13 cellular contexts compared by ENCODE assay signal in the genomic region with DNA sequence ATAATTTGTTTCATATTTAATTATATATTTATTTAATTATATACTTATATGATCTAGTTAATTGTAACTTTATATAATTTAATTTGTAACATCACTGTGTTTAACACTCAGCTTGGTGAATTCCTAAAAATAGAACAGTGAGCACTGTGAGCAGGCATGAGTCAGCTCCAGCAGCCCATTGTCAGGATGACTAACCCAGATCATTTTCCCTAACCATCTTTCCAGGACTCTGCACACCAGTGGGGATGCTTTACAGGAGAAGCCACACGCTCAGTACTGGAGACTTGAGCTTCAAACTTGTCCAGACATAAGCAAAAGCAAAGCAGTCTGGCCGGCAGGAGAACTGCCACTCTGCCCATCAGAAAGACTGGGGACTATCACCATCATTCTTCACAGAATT.
A peak's percentile ranks its signal among the peaks of the same experiment; 100 is the strongest.
DNase-seq lines count a peak whose midpoint lies in the region; ATAC-seq and TF ChIP-seq lines count a peak whose summit lies in the region.
"Had no signal": no experiment of that assay in that cellular context is flagged by ENCODE, and none has a peak within 500 bp of the region (broad histone marks: within the 10 kb centered on the region; RNA-seq: fewer than 3 reads in every experiment).

No MANE protein-coding gene starts in this region.

- DNase-seq in A673 (ENCODE audit: low spot score), result peak; percentile 13
- DNase-seq in HK-2 (ENCODE audit: unreplicated experiment), result peak; percentile 30
- DNase-seq in astrocyte of the spinal cord (ENCODE audit: low read depth, low spot score), result peak; percentile 87
- peak; percentile 52 for DNase-seq in inferior parietal cortex (ENCODE audit: extremely low spot score)
- no peak for DNase-seq in ovary
- DNase-seq in NCI-H2029 treated with DMSO at 0.1 percent for 48 hours (lab: John Stamatoyannopoulos, UW), result no peak
- DNase-seq in cortex of kidney (lab: John Stamatoyannopoulos, UW), result no peak
- DNase-seq: activated naive CD4-positive, alpha-beta T cell treated with anti-CD3 and anti-CD28 coated beads, Interleukin-2, amount 10 ng/mL, durations not matched to agents 7 days and 5 days; erythroblast; NCI-H1105 treated with DMSO at 0.1 percent for 48 hours; stimulated activated naive CD8-positive, alpha-beta T cell treated with anti-CD3 and anti-CD28 coated beads, Interleukin-15, amount 100 ng/mL, for 72 hours had no signal

- POLR2A ChIA-PET in A673 (lab: Charles Lee; ENCODE audit: low non-redundant PET), result no interaction called here

- CTCF ChIA-PET in A673 (lab: Charles Lee), result no interaction called here

- H3K27ac ChIP-seq in A673 (ENCODE audit: low read depth, low read length, poor library complexity, severe bottlenecking), result no peak overlapping the region
- no peak overlapping the region for H3K27ac ChIP-seq in ovary
- H3K27ac ChIP-seq: C4-2B had no signal

- TF ChIP-seq POLR2A in ovary (IDR thresholded peaks at IDR 0.05), result no peak

- no peak overlapping the region for H3K4me3 ChIP-seq in A673 (ENCODE audit: low read depth, low read length, poor library complexity, severe bottlenecking)
- H3K4me3 ChIP-seq in astrocyte of the spinal cord (ENCODE audit: low read depth, low read length), result no peak overlapping the region
- no peak overlapping the region for H3K4me3 ChIP-seq in ovary

- no peaks in the 10 kb centered on the region for H3K27me3 ChIP-seq in A673 (replicated peaks; ENCODE audit: insufficient read depth, low read depth, low read length, poor library complexity)
- no peaks in the 10 kb centered on the region for H3K27me3 ChIP-seq in ovary

- in situ Hi-C loops in astrocyte of the spinal cord (cut with HindIII; ENCODE audit: low sequenced_read_pairs), result no loop called here

- H3K4me1 ChIP-seq in A673 (ENCODE audit: insufficient read depth, low read length, poor library complexity, severe bottlenecking) (no peaks in the 10 kb centered on the region), ovary (ENCODE audit: insufficient read depth) (no peaks in the 10 kb centered on the region)

- ATAC-seq in HG02885 (IDR thresholded peaks at IDR 0.05; ENCODE audit: poor library complexity, unreplicated experiment), result no peak
- ATAC-seq: stimulated activated naive CD8-positive, alpha-beta T cell treated with anti-CD3 and anti-CD28 coated beads, Interleukin-15, amount 100 ng/mL, for 72 hours had no signal

- 72 to 79% (median 77%) methylated on average over 2 of the region's 2 CpGs for WGBS in ovary, 3 donors

- TF ChIP-seq EP300 in ovary (IDR thresholded peaks at IDR 0.05), result no peak

- intact Hi-C loops in A673 (cut with micrococcal nuclease; ENCODE audit: unreplicated experiment) (no loop called here), ovary (cut with DNase I) (no loop called here)

- TF ChIP-seq CTCF in A673 (conservative IDR thresholded peaks at IDR 0.05; ENCODE audit: low read depth, low read length) (no peak), astrocyte of the spinal cord (IDR thresholded peaks at IDR 0.05; ENCODE audit: low read depth, low read length) (no peak), ovary (IDR thresholded peaks at IDR 0.05) (no peak)

- no TSS peak for BruUV-seq in A673 (replicated peaks; lab: Mats Ljungman, UMichigan)

- H3K9me3 ChIP-seq in A673 (ENCODE audit: low read depth, low read length, poor library complexity, severe bottlenecking), result no peaks in the 10 kb centered on the region
- no peaks in the 10 kb centered on the region for H3K9me3 ChIP-seq in ovary

- H3K36me3 ChIP-seq in A673 (ENCODE audit: insufficient read depth, low read length, poor library complexity, severe bottlenecking), result no peaks in the 10 kb centered on the region
- no peaks in the 10 kb centered on the region for H3K36me3 ChIP-seq in ovary

Comparison
In these comparisons a context has a peak if more than half of its experiments do, and no peak if none do; other contexts are left out.
1. DNase-seq: peak in A673 (single experiment), HK-2 (single experiment), astrocyte of the spinal cord (single experiment) and inferior parietal cortex (single experiment); none in ovary (0 of 5), NCI-H2029 treated with DMSO at 0.1 percent for 48 hours (single experiment) and cortex of kidney (single experiment).